ENCODE assay signal across 8 cellular contexts in the genomic region with DNA sequence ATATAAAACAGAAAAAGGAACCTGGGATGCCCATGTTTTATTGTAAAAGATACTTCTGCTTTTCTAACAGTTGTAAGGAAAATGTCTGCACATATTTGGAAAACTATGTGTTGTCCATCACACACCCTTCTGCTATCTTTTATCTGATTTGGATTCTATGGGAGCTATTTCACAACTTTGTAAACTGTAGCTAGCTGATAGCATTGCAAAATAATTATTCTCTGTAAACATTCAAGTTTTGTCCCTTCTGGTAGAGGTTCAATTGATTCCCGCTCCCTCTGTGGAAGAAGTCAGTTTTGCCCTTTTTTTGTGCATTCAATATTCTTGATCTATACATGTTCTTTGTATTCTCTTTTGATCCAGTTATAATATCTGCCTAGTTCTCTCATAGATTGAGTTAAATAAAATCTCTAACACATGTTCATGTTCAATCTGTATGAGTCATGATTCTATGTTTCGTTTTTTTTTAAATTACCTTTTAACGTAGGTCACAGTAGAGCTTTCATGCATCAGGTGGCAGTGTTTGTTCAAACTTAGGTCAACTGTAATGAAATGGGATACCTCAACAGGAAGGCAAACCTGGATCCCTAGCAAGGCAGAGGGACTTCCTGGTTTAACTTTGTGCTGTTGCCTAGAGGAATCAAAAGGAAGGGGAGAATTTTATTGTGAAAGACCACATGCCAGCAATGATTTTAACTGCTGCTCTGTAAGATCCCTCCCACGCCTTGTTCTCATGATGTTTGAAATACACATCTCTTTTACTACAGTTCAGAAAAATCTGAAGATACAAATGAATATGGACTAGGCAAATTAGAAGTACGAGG. TPM values are rescaled to one million over a fixed set of nuclear protein-coding genes. Genes with fewer than 3 reads are reported as not detected.
DNase-seq lines count a peak whose midpoint lies in the region; ATAC-seq, FAIRE-seq and TF ChIP-seq lines count a peak whose summit lies in the region.

No MANE protein-coding gene starts in this region.

- no peak overlapping the region for H3K4me3 ChIP-seq in thyroid gland (replicated peaks in 1 of 3)

- no peaks in the 10 kb centered on the region for H3K36me3 ChIP-seq in thyroid gland

- peak; percentile 42 for DNase-seq in HTR-8/SVneo (ENCODE audit: insufficient read length, low spot score)
- peak; percentile 85 for DNase-seq in SHP77 treated with DMSO at 0.1 percent for 48 hours (lab: John Stamatoyannopoulos, UW)
- DNase-seq in Right ventricle myocardium superior: no peak
- peak; percentile 35 to 48 for DNase-seq in thyroid gland
- no peak for DNase-seq in caudate nucleus (lab: John Stamatoyannopoulos, UW)
- no peak for DNase-seq in cortex of kidney (lab: John Stamatoyannopoulos, UW)

- H3K27me3 ChIP-seq in thyroid gland: no peaks in the 10 kb centered on the region

- no peak for FAIRE-seq in HTR-8/SVneo (lab: Jason Lieb, UNC)

- H3K27ac ChIP-seq in 22Rv1 (no peak overlapping the region), thyroid gland (peak overlapping the region; percentile 20 to 57 (median 42)), caudate nucleus (ENCODE audit: low read depth, low read length) (no peak overlapping the region)

- no peak for TF ChIP-seq POLR2A in thyroid gland (IDR thresholded peaks at IDR 0.05)

- intact Hi-C loops in Right ventricle myocardium superior (cut with DNase I) (no loop called here), thyroid gland (cut with DNase I) (loop anchor here (5.0 to 10.0 kb wide), 2 partner anchors 112 to 180 kb away; no protein-coding TSS in a partner anchor)

- TF ChIP-seq CTCF in 22Rv1 (IDR thresholded peaks at IDR 0.05) (peak; percentile 40), thyroid gland (IDR thresholded peaks at IDR 0.05) (peak in 4 of 6 experiments; percentile 40 to 79 (median 60))

- H3K9me3 ChIP-seq in thyroid gland: no peaks in the 10 kb centered on the region

- 50% methylated on average over 5 of the region's 5 CpGs for WGBS in thyroid gland, 2 donors

- H3K4me1 ChIP-seq in thyroid gland: peaks cover 13 to 15% of the 10 kb centered on the region in 2 donors

- ATAC-seq in Right ventricle myocardium superior (ENCODE audit: poor library complexity) (peak; percentile 79), GM18502 (IDR thresholded peaks at IDR 0.05; ENCODE audit: poor library complexity, unreplicated experiment) (no peak)

RNA-seq across cellular contexts. Expression of a gene that starts 26.0 kb away (rescaled TPM):
- 11.7 TPM for total RNA-seq in Right ventricle myocardium superior
- 10 to 100 TPM; 13.2 to 32.5 (median 19.8) TPM for total RNA-seq in thyroid gland

Comparison
In these comparisons a context has a peak if more than half of its experiments do, and no peak if none do; other contexts are left out.
1. H3K27ac ChIP-seq: peak in thyroid gland (3 of 3); none in 22Rv1 (single experiment) and caudate nucleus (single experiment).
2. DNase-seq: peak in HTR-8/SVneo (single experiment), SHP77 treated with DMSO at 0.1 percent for 48 hours (single experiment) and thyroid gland (2 of 2); none in Right ventricle myocardium superior (single experiment), caudate nucleus (0 of 61) and cortex of kidney (single experiment).